ENCODE assay signal across 10 cellular contexts in the genomic region with DNA sequence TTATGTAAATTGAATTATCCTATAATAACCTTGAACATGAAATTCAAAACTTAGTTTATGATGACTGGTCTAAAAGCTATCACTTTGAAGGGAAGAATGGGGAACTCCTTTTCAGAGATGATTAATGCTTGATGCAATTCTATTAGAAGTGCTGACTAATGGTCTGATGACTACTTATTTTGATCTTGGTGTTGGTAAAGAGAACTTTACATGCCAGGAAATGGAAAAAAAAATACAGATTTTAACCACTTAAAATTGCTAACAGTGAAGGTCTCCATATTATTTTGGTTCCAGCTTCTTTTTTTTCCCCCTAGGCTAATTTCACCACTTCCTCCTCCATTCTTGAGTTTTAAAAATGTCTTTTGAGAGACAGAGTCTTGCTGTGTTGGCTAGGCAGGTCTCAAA. TPM values are rescaled to one million over a fixed set of nuclear protein-coding genes. Genes with fewer than 3 reads are reported as not detected.
DNase-seq lines count a peak whose midpoint lies in the region; ATAC-seq and TF ChIP-seq lines count a peak whose summit lies in the region.
"Had no signal": no experiment of that assay in that cellular context is flagged by ENCODE, and none has a peak within 500 bp of the region (broad histone marks: within the 10 kb centered on the region; RNA-seq: fewer than 3 reads in every experiment).

No MANE protein-coding gene starts in this region.

- H3K27me3 ChIP-seq in RWPE2 (ENCODE audit: insufficient read depth, poor library complexity, severe bottlenecking) = no peaks in the 10 kb centered on the region
- H3K27me3 ChIP-seq in skeletal muscle tissue (ENCODE audit: control insufficient read depth in 3 of 3, insufficient read depth in 3 of 3, low read length in 3 of 3) = peaks cover 0 to 2% (median 0%) of the 10 kb centered on the region in 3 donors

- peak overlapping the region; percentile 71 for H3K27ac ChIP-seq in RWPE2 (ENCODE audit: poor library complexity, severe bottlenecking)
- H3K27ac ChIP-seq in skeletal muscle tissue (ENCODE audit: low read depth, low read length) = peak overlapping the region; percentile 47

- H3K9me3 ChIP-seq in RWPE2 (ENCODE audit: severe bottlenecking) = no peaks in the 10 kb centered on the region
- H3K9me3 ChIP-seq in skeletal muscle tissue (ENCODE audit: control insufficient read depth in 3 of 3, low read length in 3 of 3) = no peaks in the 10 kb centered on the region

- no peak overlapping the region for H3K9ac ChIP-seq in skeletal muscle tissue (ENCODE audit: low read depth in 1 of 3, low read length in 3 of 3)

- H3K36me3 ChIP-seq in RWPE2 (ENCODE audit: low read depth) (no peaks in the 10 kb centered on the region), skeletal muscle tissue (ENCODE audit: control insufficient read depth in 3 of 3, insufficient read depth in 3 of 3, low read length in 3 of 3) (no peaks in the 10 kb centered on the region)

- peaks cover 22% of the 10 kb centered on the region for H3K4me1 ChIP-seq in RWPE2 (ENCODE audit: insufficient read depth, poor library complexity, severe bottlenecking)
- H3K4me1 ChIP-seq in skeletal muscle tissue (ENCODE audit: control insufficient read depth in 3 of 3, insufficient read depth in 3 of 3, low read length in 3 of 3) = peaks cover 0 to 2% (median 0%) of the 10 kb centered on the region in 3 donors

- no peak for TF ChIP-seq CTCF in RWPE2 (IDR thresholded peaks at IDR 0.05; ENCODE audit: poor library complexity, severe bottlenecking)
- no peak for TF ChIP-seq CTCF in epithelial cell of proximal tubule (conservative IDR thresholded peaks at IDR 0.05; ENCODE audit: low read depth, low read length)

- H3K4me3 ChIP-seq in RWPE2 (ENCODE audit: severe bottlenecking) = no peak overlapping the region
- H3K4me3 ChIP-seq in epithelial cell of proximal tubule (ENCODE audit: low read depth, low read length) = no peak overlapping the region
- no peak overlapping the region for H3K4me3 ChIP-seq in skeletal muscle tissue (ENCODE audit: low read length in 3 of 3)

- DNase-seq in SIG-M5 treated with dmso at 0.1 percent for 504 hours (lab: John Stamatoyannopoulos, UW; ENCODE audit: unreplicated experiment) = peak; percentile 38
- DNase-seq in SIG-M5 (lab: John Stamatoyannopoulos, UW) = no peak
- no peak for DNase-seq in RWPE2 (ENCODE audit: low spot score)
- peak; percentile 66 for DNase-seq in epithelial cell of proximal tubule (ENCODE audit: low read depth)
- DNase-seq in NCI-H526 (lab: John Stamatoyannopoulos, UW) = no peak
- no peak for DNase-seq in effector CD4-positive, alpha-beta T cell
- no peak for DNase-seq in NCI-H1092 treated with DMSO at 0.1 percent for 48 hours (lab: John Stamatoyannopoulos, UW)
- DNase-seq: NCI-H2029 treated with DMSO at 0.1 percent for 48 hours; stimulated activated naive B cell treated with anti-CD40 and anti-IgM and Interleukin-4, amounts not matched to agents 10 μg/mL and 1 μg/mL and 100 μg/mL, for 72 hours had no signal

- peak; percentile 80 for ATAC-seq in RWPE2 (ENCODE audit: low read depth)
- ATAC-seq: stimulated activated naive B cell treated with anti-CD40 and anti-IgM and Interleukin-4, amounts not matched to agents 10 μg/mL and 1 μg/mL and 100 μg/mL, for 72 hours had no signal

RNA-seq across cellular contexts. Expression of gene S1PR1, which starts 22.9 kb away (rescaled TPM):
- total RNA-seq in epithelial cell of proximal tubule (0.29 and 1.7 TPM in 2 replicates), skeletal muscle tissue (21.9 TPM)

Comparison
In these comparisons a context has a peak if more than half of its experiments do, and no peak if none do; other contexts are left out.
1. DNase-seq: peak in SIG-M5 treated with dmso at 0.1 percent for 504 hours (single experiment) and epithelial cell of proximal tubule (single experiment); none in SIG-M5 (single experiment), RWPE2 (single experiment), NCI-H526 (0 of 2), effector CD4-positive, alpha-beta T cell (single experiment) and NCI-H1092 treated with DMSO at 0.1 percent for 48 hours (single experiment).